ENCODE assay signal across 8 cellular contexts in the genomic region with DNA sequence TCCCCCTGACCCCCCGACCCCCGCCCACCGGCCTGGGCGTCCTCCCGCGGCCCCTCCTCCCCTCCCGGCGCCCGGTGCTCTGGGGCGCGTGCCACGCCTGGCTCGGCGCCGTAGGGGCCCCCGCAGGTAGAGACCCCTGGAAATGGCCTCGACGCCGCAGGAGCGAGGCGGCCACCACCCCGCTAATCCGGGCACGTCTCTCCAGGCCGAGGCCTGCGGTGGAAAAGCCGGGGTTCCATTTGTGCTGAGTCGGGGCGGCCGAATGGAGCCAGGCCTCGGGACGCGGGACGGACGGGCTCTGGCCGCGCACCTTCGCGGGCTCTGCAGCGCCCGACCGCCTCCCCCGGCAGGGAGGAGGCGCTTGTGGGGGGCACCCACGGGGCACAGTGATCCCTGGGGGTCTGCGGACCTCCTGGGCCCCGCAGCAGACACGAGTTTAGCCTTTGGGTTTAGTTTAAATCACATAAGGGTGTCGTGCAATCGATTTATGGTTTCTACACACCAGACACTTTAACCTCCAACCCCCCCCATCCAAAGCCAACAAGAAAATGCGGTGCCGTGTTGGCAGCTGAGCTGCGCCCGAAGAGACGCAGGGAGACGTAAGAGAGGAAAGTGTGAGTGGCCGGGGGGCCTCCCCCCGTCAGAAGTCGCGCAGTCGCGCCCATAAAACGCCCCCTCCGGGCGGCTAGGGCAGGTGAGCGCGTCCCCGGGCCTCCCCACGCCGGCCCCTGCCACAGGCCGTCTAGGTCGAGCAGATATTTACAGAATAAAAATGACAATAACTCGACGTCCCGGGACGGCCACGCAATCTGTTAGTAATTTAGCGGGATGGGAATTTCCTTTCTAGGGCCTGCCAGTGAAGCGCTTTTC. TPM values are rescaled to one million over a fixed set of nuclear protein-coding genes. Genes with fewer than 3 reads are reported as not detected.
DNase-seq lines count a peak whose midpoint lies in the region; ATAC-seq and TF ChIP-seq lines count a peak whose summit lies in the region.

No MANE protein-coding gene starts in this region.

- intact Hi-C loops in PC-9 (cut with micrococcal nuclease; ENCODE audit: unreplicated experiment), result no loop called here

- peak; percentile 78 for DNase-seq in GM20000 (ENCODE audit: low spot score)
- no peak for DNase-seq in PC-9
- peak; percentile 86 for DNase-seq in stimulated activated CD4-positive, alpha-beta T cell treated with anti-CD3 and anti-CD28 coated beads, Interleukin-15, amount 100 ng/mL, for 24 hours

- H3K4me2 ChIP-seq in PC-9, result peak overlapping the region; percentile 78; the same call in 1 of the 2 replicates

- no peaks in the 10 kb centered on the region for H3K4me1 ChIP-seq in PC-9 (replicated peaks; ENCODE audit: insufficient read depth)

- peaks cover 13% of the 10 kb centered on the region; the same call in 1 of the 2 replicates for H3K27me3 ChIP-seq in PC-9 (ENCODE audit: insufficient read depth, low read depth)

- H2AFZ ChIP-seq in PC-9, result peak overlapping the region; percentile 74; the same call in 1 of the 2 replicates

- H3K4me3 ChIP-seq in PC-9 (peak overlapping the region; percentile 57; the same call in 1 of the 2 replicates), iPS-18c (ENCODE audit: insufficient read depth, low read depth, low read length) (peak overlapping the region; percentile 30)

- H3K27ac ChIP-seq in PC-9 (no peak overlapping the region), adipose tissue (ENCODE audit: low read depth, low read length) (peak overlapping the region; percentile 3)

- POLR2A ChIA-PET in PC-9 (lab: Charles Lee; ENCODE audit: unreplicated experiment), result no interaction called here

- H4K20me1 ChIP-seq in PC-9 (ENCODE audit: insufficient read depth), result no peaks in the 10 kb centered on the region

- TF ChIP-seq CTCF in GM20000 (IDR thresholded peaks at IDR 0.05; ENCODE audit: extremely low read depth, missing control alignments) (no peak), PC-9 (conservative IDR thresholded peaks at IDR 0.05) (no peak)

- no peaks in the 10 kb centered on the region for H3K9me2 ChIP-seq in PC-9 (ENCODE audit: insufficient read depth)

- 0 out of 2 replicates have a peak, but pooled peaks cover 9% of the 10 kb centered on the region for H3F3A ChIP-seq in PC-9 (ENCODE audit: insufficient read depth, low read depth)

- CTCF ChIA-PET in PC-9 (lab: Charles Lee), result no interaction called here

- ATAC-seq in HG03439 (IDR thresholded peaks at IDR 0.05; ENCODE audit: unreplicated experiment) (no peak), GM21723 (IDR thresholded peaks at IDR 0.05; ENCODE audit: unreplicated experiment) (no peak), GM21576 (IDR thresholded peaks at IDR 0.05; ENCODE audit: unreplicated experiment) (no peak)

- H3K36me3 ChIP-seq in PC-9 (ENCODE audit: low read depth), result no peaks in the 10 kb centered on the region

- BruUV-seq in PC-9 (replicated peaks; lab: Mats Ljungman, UMichigan), result no TSS peak

- 1 to 3% (median 2%) methylated on average over 55 to 79 of the region's 79 CpGs for WGBS in adipose tissue, 3 donors

- H3K79me2 ChIP-seq in PC-9 (ENCODE audit: low read depth), result no peaks in the 10 kb centered on the region

- H3K9me3 ChIP-seq in PC-9 (ENCODE audit: insufficient read depth, low read depth) (no peaks in the 10 kb centered on the region), iPS-18c (ENCODE audit: control insufficient read depth, insufficient read depth, low read length) (peaks cover 2% of the 10 kb centered on the region)

RNA-seq across cellular contexts. Expression of gene NFATC1, which starts 1.1 kb away (rescaled TPM):
- total RNA-seq in PC-9 (2021), result 2.6 and 2.9 TPM in 2 replicates
- polyA plus RNA-seq in adipose tissue, result 10 to 100 TPM in 1 of 3 donors, 1 to 10 TPM in 2; 2.5 to 21.7 (median 8.8) TPM

Comparison
In these comparisons a context has a peak if more than half of its experiments do, and no peak if none do; other contexts are left out.
1. DNase-seq: peak in GM20000 (single experiment) and stimulated activated CD4-positive, alpha-beta T cell treated with anti-CD3 and anti-CD28 coated beads, Interleukin-15, amount 100 ng/mL, for 24 hours (single experiment); none in PC-9 (0 of 2).